In the genomic region with DNA sequence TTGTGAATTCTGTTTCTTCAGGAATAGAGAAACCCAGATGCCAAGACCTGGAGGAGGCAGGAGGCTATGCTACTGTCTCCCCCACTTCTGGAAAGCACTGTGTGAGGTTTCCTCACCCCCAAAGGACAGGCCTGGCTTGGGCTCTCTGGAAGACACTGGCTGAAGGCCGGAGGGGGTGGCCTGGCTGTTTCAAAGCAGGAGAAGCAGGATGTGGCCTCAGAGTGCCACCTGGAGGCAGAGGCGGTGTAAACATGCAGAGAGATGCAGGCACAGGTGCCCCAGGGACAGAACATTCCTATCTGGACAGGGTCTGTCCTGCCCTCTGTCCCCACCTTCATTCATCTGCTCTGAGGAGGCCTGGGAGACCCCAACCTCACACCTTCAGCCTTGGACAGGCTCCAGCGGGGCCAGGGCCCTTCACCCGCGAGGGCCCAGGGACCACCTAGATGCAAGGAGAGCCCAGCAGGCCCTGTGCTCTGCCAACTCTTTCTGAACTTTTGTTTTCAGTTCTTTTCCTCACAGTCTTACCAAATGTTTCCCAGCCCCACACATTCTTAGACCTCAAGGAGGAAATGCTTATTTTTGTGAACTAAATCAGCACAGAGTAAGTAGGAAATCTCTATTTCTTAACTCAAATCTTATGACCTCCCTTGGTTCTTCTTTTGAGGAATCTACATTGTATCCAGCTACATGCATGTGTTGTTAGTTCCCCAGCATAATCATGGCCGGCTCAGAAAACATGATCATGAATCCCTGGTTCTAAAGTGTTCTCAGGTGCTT, we compare ENCODE assay signal across 8 cellular contexts.
DNase-seq lines count a peak whose midpoint lies in the region; ATAC-seq, FAIRE-seq and TF ChIP-seq lines count a peak whose summit lies in the region.

No MANE protein-coding gene starts in this region.

- H3K4me1 ChIP-seq in upper lobe of right lung = peaks cover 11% of the 10 kb centered on the region

- H3K27ac ChIP-seq in upper lobe of right lung = peak overlapping the region; percentile 42

- intact Hi-C loops in upper lobe of right lung (cut with DNase I) = no loop called here

- no peak overlapping the region for H3K27ac Mint-ChIP-seq in activated CD8-positive, alpha-beta memory T cell treated with anti-CD3 and anti-CD28 coated beads, Interleukin-2, amount 10 ng/mL, durations not matched to agents 7 days and 5 days
- H3K27ac Mint-ChIP-seq in nephron = peak overlapping the region; percentile 47 to 83 (median 79)

- ATAC-seq in activated CD8-positive, alpha-beta memory T cell treated with anti-CD3 and anti-CD28 coated beads, Interleukin-2, amount 10 ng/mL, durations not matched to agents 7 days and 5 days = no peak
- ATAC-seq in upper lobe of right lung = peak; percentile 85
- ATAC-seq in HG03469 (IDR thresholded peaks at IDR 0.05; ENCODE audit: unreplicated experiment) = no peak

- no peak for TF ChIP-seq POLR2A in H54 (IDR thresholded peaks at IDR 0.05; ENCODE audit: low read depth, low read length)

- no peaks in the 10 kb centered on the region for H3K4me1 Mint-ChIP-seq in activated CD8-positive, alpha-beta memory T cell treated with anti-CD3 and anti-CD28 coated beads, Interleukin-2, amount 10 ng/mL, durations not matched to agents 7 days and 5 days
- peaks cover 49% of the 10 kb centered on the region for H3K4me1 Mint-ChIP-seq in nephron

- H3K27me3 Mint-ChIP-seq in activated CD8-positive, alpha-beta memory T cell treated with anti-CD3 and anti-CD28 coated beads, Interleukin-2, amount 10 ng/mL, durations not matched to agents 7 days and 5 days = peaks cover 2% of the 10 kb centered on the region
- H3K27me3 Mint-ChIP-seq in nephron (ENCODE audit: low read depth) = peaks cover 14% of the 10 kb centered on the region

- H3K36me3 ChIP-seq in upper lobe of right lung = no peaks in the 10 kb centered on the region

- no peaks in the 10 kb centered on the region for H3K9me3 Mint-ChIP-seq in activated CD8-positive, alpha-beta memory T cell treated with anti-CD3 and anti-CD28 coated beads, Interleukin-2, amount 10 ng/mL, durations not matched to agents 7 days and 5 days (ENCODE audit: low read depth)
- H3K9me3 Mint-ChIP-seq in nephron = no peaks in the 10 kb centered on the region

- H3K27me3 ChIP-seq in upper lobe of right lung = no peaks in the 10 kb centered on the region

- no peak overlapping the region for H3K4me3 Mint-ChIP-seq in activated CD8-positive, alpha-beta memory T cell treated with anti-CD3 and anti-CD28 coated beads, Interleukin-2, amount 10 ng/mL, durations not matched to agents 7 days and 5 days
- no peak overlapping the region for H3K4me3 Mint-ChIP-seq in nephron

- DNase-seq in DMS 273 treated with DMSO at 0.1 percent for 48 hours (lab: John Stamatoyannopoulos, UW) (peak; percentile 17), H54 (ENCODE audit: insufficient read length, low spot score) (peak; percentile 67), NCI-H345 treated with DMSO at 0.1 percent for 48 hours (lab: John Stamatoyannopoulos, UW; ENCODE audit: unreplicated experiment) (peak; percentile 4), fibroblast of gingiva (ENCODE audit: low read depth) (peak; percentile 26), upper lobe of right lung (peak; percentile 87)
- DNase-seq in activated CD8-positive, alpha-beta memory T cell treated with anti-CD3 and anti-CD28 coated beads, Interleukin-2, amount 10 ng/mL, durations not matched to agents 7 days and 5 days = peak; percentile 63

- FAIRE-seq in H54 (lab: Jason Lieb, UNC) = peak; percentile 33

- no peak overlapping the region for H3K4me3 ChIP-seq in upper lobe of right lung

- peak; percentile 82 to 90 (median 88) for TF ChIP-seq CTCF in nephron (IDR thresholded peaks at IDR 0.05; ENCODE audit: unreplicated experiment in 3 of 3)
- TF ChIP-seq CTCF in upper lobe of right lung (IDR thresholded peaks at IDR 0.05) = peak; percentile 77

- no peaks in the 10 kb centered on the region for H3K9me3 ChIP-seq in upper lobe of right lung

- H3K36me3 Mint-ChIP-seq in activated CD8-positive, alpha-beta memory T cell treated with anti-CD3 and anti-CD28 coated beads, Interleukin-2, amount 10 ng/mL, durations not matched to agents 7 days and 5 days = no peaks in the 10 kb centered on the region
- no peaks in the 10 kb centered on the region for H3K36me3 Mint-ChIP-seq in nephron (ENCODE audit: low read depth)

- CTCF ChIA-PET in activated CD8-positive, alpha-beta memory T cell treated with anti-CD3 and anti-CD28 coated beads, Interleukin-2, amount 10 ng/mL, durations not matched to agents 7 days and 5 days (lab: Charles Lee) = interaction anchor here (2.2 kb wide), 1 partner anchor 684 kb away, joined by 13 read pairs; no protein-coding TSS in a partner anchor

Comparison
In these comparisons a context has a peak if more than half of its experiments do, and no peak if none do; other contexts are left out.
1. DNase-seq: peak in every context shown above with its lines; median percentile 87 in upper lobe of right lung; 67 in H54; 63 in activated CD8-positive, alpha-beta memory T cell treated with anti-CD3 and anti-CD28 coated beads, Interleukin-2, amount 10 ng/mL, durations not matched to agents 7 days and 5 days; 26 in fibroblast of gingiva; 17 in DMS 273 treated with DMSO at 0.1 percent for 48 hours; 4 in NCI-H345 treated with DMSO at 0.1 percent for 48 hours.